Comparison of ENCODE assay signal across 8 cellular contexts in genomic region chr16:30748634-30749445, GRCh38. TPM values are rescaled to one million over a fixed set of nuclear protein-coding genes. Genes with fewer than 3 reads are reported as not detected.
DNase-seq lines count a peak whose midpoint lies in the region; ATAC-seq and TF ChIP-seq lines count a peak whose summit lies in the region.

No MANE protein-coding gene starts in this region.

- H3K27ac Mint-ChIP-seq in T-helper 2 cell treated with Interferon-gamma antibody and Interleukin-4, amounts not matched to agents 5 μg/mL and 100 μg/mL, for 36 hours, result peak overlapping the region; percentile 91
- H3K27ac Mint-ChIP-seq in endothelial cell (ENCODE audit: unreplicated experiment), result peak overlapping the region; percentile 67

- TF ChIP-seq POLR2A in uterus (IDR thresholded peaks at IDR 0.05), result no peak

- TF ChIP-seq CTCF in endothelial cell (IDR thresholded peaks at IDR 0.05; ENCODE audit: unreplicated experiment) (no peak), uterus (IDR thresholded peaks at IDR 0.05) (no peak)

- H3K27me3 ChIP-seq in mononuclear cell (ENCODE audit: insufficient read depth, low read length) (no peaks in the 10 kb centered on the region), uterus (no peaks in the 10 kb centered on the region)

- no peaks in the 10 kb centered on the region for H3K36me3 ChIP-seq in uterus

- no peaks in the 10 kb centered on the region for H3K9me3 Mint-ChIP-seq in T-helper 2 cell treated with Interferon-gamma antibody and Interleukin-4, amounts not matched to agents 5 μg/mL and 100 μg/mL, for 36 hours
- no peaks in the 10 kb centered on the region for H3K9me3 Mint-ChIP-seq in endothelial cell (ENCODE audit: unreplicated experiment)

- H3K4me1 Mint-ChIP-seq in T-helper 2 cell treated with Interferon-gamma antibody and Interleukin-4, amounts not matched to agents 5 μg/mL and 100 μg/mL, for 36 hours (ENCODE audit: low read depth), result peaks cover 14% of the 10 kb centered on the region
- H3K4me1 Mint-ChIP-seq in endothelial cell (ENCODE audit: unreplicated experiment), result peaks cover 12% of the 10 kb centered on the region

- no peaks in the 10 kb centered on the region for H3K27me3 Mint-ChIP-seq in T-helper 2 cell treated with Interferon-gamma antibody and Interleukin-4, amounts not matched to agents 5 μg/mL and 100 μg/mL, for 36 hours (ENCODE audit: low read depth)
- H3K27me3 Mint-ChIP-seq in endothelial cell (ENCODE audit: unreplicated experiment), result peaks cover 6% of the 10 kb centered on the region

- no peaks in the 10 kb centered on the region for H3K9me3 ChIP-seq in mononuclear cell (ENCODE audit: low read depth, low read length)
- no peaks in the 10 kb centered on the region for H3K9me3 ChIP-seq in uterus

- peaks cover 40% of the 10 kb centered on the region for H3K36me3 Mint-ChIP-seq in T-helper 2 cell treated with Interferon-gamma antibody and Interleukin-4, amounts not matched to agents 5 μg/mL and 100 μg/mL, for 36 hours (ENCODE audit: low read depth)
- peaks cover 24% of the 10 kb centered on the region for H3K36me3 Mint-ChIP-seq in endothelial cell (ENCODE audit: low read depth, unreplicated experiment)

- peak; percentile 31 for DNase-seq in NCI-H345 (lab: John Stamatoyannopoulos, UW)
- DNase-seq in NCI-H345 treated with DMSO at 0.1 percent for 48 hours (lab: John Stamatoyannopoulos, UW; ENCODE audit: unreplicated experiment), result no peak
- DNase-seq in T-helper 2 cell treated with Interferon-gamma antibody and Interleukin-4, amounts not matched to agents 5 μg/mL and 100 μg/mL, for 36 hours (ENCODE audit: low spot score), result peak; percentile 27
- peak; percentile 56 for DNase-seq in endothelial cell (ENCODE audit: low spot score)
- peak; percentile 47 to 58 for DNase-seq in uterus
- no peak for DNase-seq in central memory CD4-positive, alpha-beta T cell

- H3K4me3 ChIP-seq in mononuclear cell (ENCODE audit: low read length) (peak overlapping the region; percentile 40), uterus (peak overlapping the region; percentile 97 to 100)

- peak overlapping the region; percentile 57 to 86 for H3K27ac ChIP-seq in uterus

- H3K4me1 ChIP-seq in mononuclear cell (ENCODE audit: insufficient read depth, low read length) (peaks cover 20% of the 10 kb centered on the region), uterus (peaks cover 0 to 9% of the 10 kb centered on the region in 2 donors)

- peak overlapping the region; percentile 92 for H3K4me3 Mint-ChIP-seq in T-helper 2 cell treated with Interferon-gamma antibody and Interleukin-4, amounts not matched to agents 5 μg/mL and 100 μg/mL, for 36 hours
- peak overlapping the region; percentile 98 for H3K4me3 Mint-ChIP-seq in endothelial cell (ENCODE audit: unreplicated experiment)

- peak; percentile 8 for ATAC-seq in HG02763 (IDR thresholded peaks at IDR 0.05; ENCODE audit: unreplicated experiment)

- intact Hi-C loops in uterus (cut with DNase I; ENCODE audit: low total_unique reads), result no loop called here

RNA-seq across cellular contexts. Expression of gene PHKG2, which starts 0.6 kb away (rescaled TPM):
- 27.5 TPM for total RNA-seq in endothelial cell (ENCODE audit: unreplicated experiment)
- 15.7 TPM for total RNA-seq in mononuclear cell
- 10 to 100 TPM; 13.5 to 44.7 (median 25.8) TPM for total RNA-seq in uterus

RNA-seq across cellular contexts. Expression of gene CFAP119, which starts 13.0 kb away (rescaled TPM):
- 5.2 TPM for total RNA-seq in endothelial cell (ENCODE audit: unreplicated experiment)
- total RNA-seq in mononuclear cell, result 2.2 TPM
- total RNA-seq in uterus, result 1 to 10 TPM in 2 of 4 donors, not detected in 2; 4.1 to 9.1 TPM

RNA-seq across cellular contexts. Expression of gene RNF40, which starts 13.3 kb away (rescaled TPM):
- total RNA-seq in endothelial cell (ENCODE audit: unreplicated experiment) (108 TPM), mononuclear cell (44.1 TPM), uterus (100 to 1,000 TPM in 2 of 4 donors, 10 to 100 TPM in 2; 20.5 to 130 (median 86.0) TPM)

RNA-seq across cellular contexts. Expression of gene ZNF629, which starts 38.2 kb away (rescaled TPM):
- total RNA-seq in endothelial cell (ENCODE audit: unreplicated experiment), result 29.7 TPM
- 3.4 TPM for total RNA-seq in mononuclear cell
- 10 to 100 TPM in 2 of 4 donors, 1 to 10 TPM in 2; 5.4 to 25.5 (median 10.7) TPM for total RNA-seq in uterus

RNA-seq across cellular contexts. Expression of gene SRCAP, which starts 49.9 kb away (rescaled TPM):
- 62.2 TPM for total RNA-seq in endothelial cell (ENCODE audit: unreplicated experiment)
- total RNA-seq in mononuclear cell, result 16.5 TPM
- 10 to 100 TPM in 2 of 4 donors, 1 to 10 TPM in 2; 5.6 to 80.7 (median 26.0) TPM for total RNA-seq in uterus

Comparison
In these comparisons a context has a peak if more than half of its experiments do, and no peak if none do; other contexts are left out.
1. DNase-seq: peak in NCI-H345 (single experiment), T-helper 2 cell treated with Interferon-gamma antibody and Interleukin-4, amounts not matched to agents 5 μg/mL and 100 μg/mL, for 36 hours (single experiment), endothelial cell (single experiment) and uterus (2 of 2); none in NCI-H345 treated with DMSO at 0.1 percent for 48 hours (single experiment) and central memory CD4-positive, alpha-beta T cell (single experiment).